ENCODE assay signal across 24 cellular contexts in the genomic region with DNA sequence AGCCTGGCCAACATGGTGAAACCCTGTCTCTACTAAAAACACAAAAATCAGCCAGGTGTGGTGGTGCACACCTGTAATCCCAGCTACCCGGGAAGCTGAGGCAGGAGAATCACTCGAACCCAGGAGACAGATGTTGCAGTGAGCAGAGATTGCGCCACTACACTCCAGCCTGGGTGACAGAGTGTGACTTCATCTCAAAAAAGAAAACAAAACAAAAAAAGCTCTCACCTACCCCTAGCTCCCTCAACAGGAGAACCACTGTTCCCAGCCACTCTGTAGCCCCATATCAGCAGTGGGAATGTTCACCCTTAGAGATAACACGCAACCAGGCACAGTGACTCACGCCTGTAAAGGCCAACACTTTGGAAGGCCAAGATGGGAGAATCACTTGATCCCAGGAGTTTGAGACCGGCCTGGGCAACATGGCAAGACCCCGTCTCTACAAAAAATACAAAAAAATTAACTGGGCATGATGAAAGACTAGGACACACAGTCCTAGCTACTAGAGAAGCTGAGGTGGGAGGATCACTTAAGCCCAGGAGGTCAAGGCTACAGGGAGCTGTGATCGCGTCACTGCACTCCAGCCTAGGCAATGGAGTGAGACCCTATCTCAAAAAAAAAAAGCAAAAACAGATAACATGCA. TPM values are rescaled to one million over a fixed set of nuclear protein-coding genes. Genes with fewer than 3 reads are reported as not detected.
DNase-seq lines count a peak whose midpoint lies in the region; ATAC-seq lines count a peak whose summit lies in the region.
"Had no signal": no experiment of that assay in that cellular context is flagged by ENCODE, and none has a peak within 500 bp of the region (broad histone marks: within the 10 kb centered on the region; RNA-seq: fewer than 3 reads in every experiment).

No MANE protein-coding gene starts in this region.

- no peak overlapping the region for H3K4me2 ChIP-seq in neuronal stem cell (ENCODE audit: insufficient read depth, low read length, poor library complexity, severe bottlenecking)

- no peaks in the 10 kb centered on the region for H3K27me3 Mint-ChIP-seq in activated CD4-positive, alpha-beta T cell treated with anti-CD3 and anti-CD28 coated beads for 36 hours
- no peaks in the 10 kb centered on the region for H3K27me3 Mint-ChIP-seq in IgD-negative memory B cell
- no peaks in the 10 kb centered on the region for H3K27me3 Mint-ChIP-seq in activated naive CD8-positive, alpha-beta T cell treated with anti-CD3 and anti-CD28 coated beads, Interleukin-2, amount 10 ng/mL, durations not matched to agents 7 days and 5 days
- H3K27me3 Mint-ChIP-seq: stimulated activated naive CD8-positive, alpha-beta T cell treated with anti-CD3 and anti-CD28 coated beads, Interleukin-15, amount 100 ng/mL, for 72 hours had no signal

- ATAC-seq in activated CD4-positive, alpha-beta T cell treated with anti-CD3 and anti-CD28 coated beads for 36 hours: no peak
- ATAC-seq in activated naive CD8-positive, alpha-beta T cell treated with anti-CD3 and anti-CD28 coated beads, Interleukin-2, amount 10 ng/mL, durations not matched to agents 7 days and 5 days (ENCODE audit: low read depth): no peak
- no peak for ATAC-seq in HG02571 (IDR thresholded peaks at IDR 0.05; ENCODE audit: unreplicated experiment)
- ATAC-seq: activated CD4-positive, CD25-positive, alpha-beta regulatory T cell treated with anti-CD3 and anti-CD28 coated beads, Interleukin-2, amount 50 U/mL, for 24 hours; sciatic nerve; stimulated activated naive CD8-positive, alpha-beta T cell treated with anti-CD3 and anti-CD28 coated beads, Interleukin-15, amount 100 ng/mL, for 72 hours had no signal

- CTCF ChIA-PET in activated CD4-positive, alpha-beta T cell treated with anti-CD3 and anti-CD28 coated beads for 36 hours (lab: Charles Lee): interaction anchor here (0.7 to 5.8 kb wide), 16 partner anchors 9 to 782 kb away, joined by 3 to 42 read pairs (median 4); no protein-coding TSS in a partner anchor

- no peak for DNase-seq in activated CD4-positive, alpha-beta T cell treated with anti-CD3 and anti-CD28 coated beads for 36 hours
- DNase-seq in activated CD4-positive, alpha-beta T cell treated with anti-CD3 and anti-CD28 coated beads for 1 hour: no peak
- DNase-seq in activated naive CD8-positive, alpha-beta T cell treated with anti-CD3 and anti-CD28 coated beads, Interleukin-2, amount 10 ng/mL, durations not matched to agents 7 days and 5 days: no peak
- no peak for DNase-seq in neuronal stem cell (ENCODE audit: low spot score)
- DNase-seq in GOT3 (lab: John Stamatoyannopoulos, UW): no peak
- no peak for DNase-seq in DMS153 treated with DMSO at 0.1 percent for 48 hours (lab: John Stamatoyannopoulos, UW; ENCODE audit: unreplicated experiment)
- DNase-seq: DMS153; foreskin fibroblast; GF-D8; NCI-H1436 treated with DMSO at 0.1 percent for 48 hours; NCI-H82; ovary; SJCRH30; stimulated activated naive CD8-positive, alpha-beta T cell treated with anti-CD3 and anti-CD28 coated beads, Interleukin-15, amount 100 ng/mL, for 72 hours; T-helper 9 cell had no signal

- no peak overlapping the region for H3K18ac ChIP-seq in neuronal stem cell (ENCODE audit: low read length)

- no peak overlapping the region for H2BK120ac ChIP-seq in neuronal stem cell (ENCODE audit: low read depth, low read length)

- H2AK5ac ChIP-seq in neuronal stem cell (ENCODE audit: low read depth, low read length): no peak overlapping the region

- no peak overlapping the region for H2BK15ac ChIP-seq in neuronal stem cell (ENCODE audit: low read length)

- no peak overlapping the region for H3K4ac ChIP-seq in neuronal stem cell (ENCODE audit: low read length)

- H3K79me1 ChIP-seq in neuronal stem cell (ENCODE audit: low read depth, low read length): peaks cover 8% of the 10 kb centered on the region

- no peak overlapping the region for H3K4me3 ChIP-seq in neuronal stem cell (ENCODE audit: low read length in 2 of 2)
- H3K4me3 ChIP-seq: BLaER1 treated with 17β-estradiol and CSF1 and Interleukin-3, amounts not matched to agents 10 nM and 100 nM; breast epithelium; ovary; SJCRH30 had no signal

- peak overlapping the region; percentile 17 for H4K91ac ChIP-seq in neuronal stem cell (ENCODE audit: low read depth, low read length, poor library complexity)

- H3K27me3 ChIP-seq in neuronal stem cell (ENCODE audit: control insufficient read depth in 3 of 3, insufficient read depth in 3 of 3, low read depth in 1 of 3, low read length in 3 of 3): peaks cover 6 to 33% (median 29%) of the 10 kb centered on the region in 3 experiments
- H3K27me3 ChIP-seq: BLaER1 treated with 17β-estradiol and CSF1 and Interleukin-3, amounts not matched to agents 10 nM and 100 nM; breast epithelium; ovary; SJCRH30 had no signal

- POLR2A ChIA-PET in activated CD4-positive, alpha-beta T cell treated with anti-CD3 and anti-CD28 coated beads for 36 hours (lab: Charles Lee): interaction anchor here (1.1 kb wide), 1 partner anchor 8 kb away, joined by 3 read pairs; no protein-coding TSS in a partner anchor
- POLR2A ChIA-PET in activated naive CD8-positive, alpha-beta T cell treated with anti-CD3 and anti-CD28 coated beads, Interleukin-2, amount 10 ng/mL, durations not matched to agents 7 days and 5 days (lab: Charles Lee): interaction anchor here (1.5 to 14.8 kb wide), 4 partner anchors 8 to 41 kb away, joined by 6 to 380 read pairs (median 26); a partner anchor contains a TSS

- no peak overlapping the region for H3K9ac ChIP-seq in neuronal stem cell (ENCODE audit: low read depth, low read length, poor library complexity)

- intact Hi-C loops in activated CD4-positive, alpha-beta T cell treated with anti-CD3 and anti-CD28 coated beads for 36 hours (cut with DNase I, micrococcal nuclease): loop anchor here in 1 of 2 experiments (2.0 kb wide), 1 partner anchor 15 kb away; no protein-coding TSS in a partner anchor

- H2AFZ ChIP-seq in neuronal stem cell (ENCODE audit: low read length): no peak overlapping the region

- H3K14ac ChIP-seq in neuronal stem cell (ENCODE audit: low read length): no peak overlapping the region

- peaks cover 69% of the 10 kb centered on the region for H3K4me1 Mint-ChIP-seq in activated CD4-positive, alpha-beta T cell treated with anti-CD3 and anti-CD28 coated beads for 36 hours
- peaks cover 24 to 49% (median 47%) of the 10 kb centered on the region in 3 donors for H3K4me1 Mint-ChIP-seq in IgD-negative memory B cell
- peaks cover 52% of the 10 kb centered on the region for H3K4me1 Mint-ChIP-seq in activated naive CD8-positive, alpha-beta T cell treated with anti-CD3 and anti-CD28 coated beads, Interleukin-2, amount 10 ng/mL, durations not matched to agents 7 days and 5 days

- no peak overlapping the region for H2BK12ac ChIP-seq in neuronal stem cell (ENCODE audit: low read length)

- H3K4me3 Mint-ChIP-seq in activated CD4-positive, alpha-beta T cell treated with anti-CD3 and anti-CD28 coated beads for 36 hours: no peak overlapping the region
- H3K4me3 Mint-ChIP-seq in IgD-negative memory B cell: peak overlapping the region in 3 of 4 donors; percentile 20 to 63 (median 28)
- peak overlapping the region; percentile 42 for H3K4me3 Mint-ChIP-seq in activated naive CD8-positive, alpha-beta T cell treated with anti-CD3 and anti-CD28 coated beads, Interleukin-2, amount 10 ng/mL, durations not matched to agents 7 days and 5 days

- H3K9me3 Mint-ChIP-seq in activated CD4-positive, alpha-beta T cell treated with anti-CD3 and anti-CD28 coated beads for 36 hours (ENCODE audit: low read depth): no peaks in the 10 kb centered on the region
- no peaks in the 10 kb centered on the region for H3K9me3 Mint-ChIP-seq in IgD-negative memory B cell
- H3K9me3 Mint-ChIP-seq in activated naive CD8-positive, alpha-beta T cell treated with anti-CD3 and anti-CD28 coated beads, Interleukin-2, amount 10 ng/mL, durations not matched to agents 7 days and 5 days: no peaks in the 10 kb centered on the region
- H3K9me3 Mint-ChIP-seq: stimulated activated naive CD8-positive, alpha-beta T cell treated with anti-CD3 and anti-CD28 coated beads, Interleukin-15, amount 100 ng/mL, for 72 hours had no signal

- no CpG with 5 or more reads among the region's 9 CpGs for WGBS in neuronal stem cell (ENCODE audit: extremely low coverage in 2 of 2, insufficient read length in 2 of 2, insufficient replicate concordance in 1 of 2), 2 donors

- H2BK5ac ChIP-seq in neuronal stem cell (ENCODE audit: low read length): no peak overlapping the region

- H3K36me3 Mint-ChIP-seq in activated CD4-positive, alpha-beta T cell treated with anti-CD3 and anti-CD28 coated beads for 36 hours (ENCODE audit: low read depth): peaks cover 58% of the 10 kb centered on the region
- H3K36me3 Mint-ChIP-seq in IgD-negative memory B cell: peaks cover 9% of the 10 kb centered on the region
- peaks cover 38% of the 10 kb centered on the region for H3K36me3 Mint-ChIP-seq in activated naive CD8-positive, alpha-beta T cell treated with anti-CD3 and anti-CD28 coated beads, Interleukin-2, amount 10 ng/mL, durations not matched to agents 7 days and 5 days

- H3K36me3 ChIP-seq in neuronal stem cell (replicated peaks in 1 of 2; ENCODE audit: control insufficient read depth in 2 of 2, insufficient read depth in 2 of 2, low read length in 2 of 2): no peaks in the 10 kb centered on the region
- H3K36me3 ChIP-seq: breast epithelium, ovary, SJCRH30 had no signal

- H3K27ac Mint-ChIP-seq in activated CD4-positive, alpha-beta T cell treated with anti-CD3 and anti-CD28 coated beads for 36 hours: peak overlapping the region; percentile 63
- peak overlapping the region in 2 of 3 donors; percentile 77 to 78 for H3K27ac Mint-ChIP-seq in IgD-negative memory B cell
- peak overlapping the region; percentile 82 for H3K27ac Mint-ChIP-seq in activated naive CD8-positive, alpha-beta T cell treated with anti-CD3 and anti-CD28 coated beads, Interleukin-2, amount 10 ng/mL, durations not matched to agents 7 days and 5 days

- H3K27ac ChIP-seq in neuronal stem cell (replicated peaks; ENCODE audit: low read length): no peak overlapping the region
- H3K27ac ChIP-seq: breast epithelium, ovary, SJCRH30 had no signal

- H4K8ac ChIP-seq in neuronal stem cell (ENCODE audit: low read depth, low read length): no peak overlapping the region

- peaks cover 0 to 4% of the 10 kb centered on the region in 2 donors for H3K9me3 ChIP-seq in neuronal stem cell (replicated peaks in 1 of 2; ENCODE audit: control insufficient read depth in 2 of 2, insufficient read depth in 1 of 2, low read depth in 1 of 2, low read length in 2 of 2)
- H3K9me3 ChIP-seq: BLaER1 treated with 17β-estradiol and CSF1 and Interleukin-3, amounts not matched to agents 10 nM and 100 nM; breast epithelium; ovary; SJCRH30 had no signal

- no peak overlapping the region for H3K23ac ChIP-seq in neuronal stem cell (ENCODE audit: low read depth, low read length, poor library complexity)

- H3K4me1 ChIP-seq in neuronal stem cell (ENCODE audit: control insufficient read depth in 2 of 2, insufficient read depth in 1 of 2, low read depth in 1 of 2, low read length in 2 of 2): peaks cover 0 to 6% of the 10 kb centered on the region in 2 donors
- H3K4me1 ChIP-seq: SJCRH30 had no signal

RNA-seq across cellular contexts. Expression of a gene that starts 5.4 kb away (rescaled TPM):
- 100 to 1,000 TPM; 123 to 139 TPM for total RNA-seq in activated CD4-positive, alpha-beta T cell treated with anti-CD3 and anti-CD28 coated beads for 36 hours
- 97.5 TPM for polyA plus RNA-seq in IgD-negative memory B cell
- 100 to 1,000 TPM; 336 to 340 TPM for total RNA-seq in activated naive CD8-positive, alpha-beta T cell treated with anti-CD3 and anti-CD28 coated beads, Interleukin-2, amount 10 ng/mL, durations not matched to agents 7 days and 5 days
- 0.08 TPM for polyA plus RNA-seq in neuronal stem cell (2013, experiment 1 of 2)
- polyA plus RNA-seq in neuronal stem cell (2013, experiment 2 of 2): 0.08 TPM
- total RNA-seq: MCF 10A had no signal

RNA-seq across cellular contexts. Expression of a gene that starts 7.4 kb away (rescaled TPM):
- total RNA-seq in activated CD4-positive, alpha-beta T cell treated with anti-CD3 and anti-CD28 coated beads for 36 hours: 100 to 1,000 TPM; 138 to 145 TPM
- polyA plus RNA-seq in IgD-negative memory B cell: 212 TPM
- total RNA-seq in activated naive CD8-positive, alpha-beta T cell treated with anti-CD3 and anti-CD28 coated beads, Interleukin-2, amount 10 ng/mL, durations not matched to agents 7 days and 5 days: 100 to 1,000 TPM; 638 to 646 TPM
- polyA plus RNA-seq in neuronal stem cell (2013, experiment 1 of 2): 18.0 TPM
- 18.2 TPM for polyA plus RNA-seq in neuronal stem cell (2013, experiment 2 of 2)

RNA-seq across cellular contexts. Expression of a gene that starts 10.2 kb away (rescaled TPM):
- not detected for total RNA-seq in activated CD4-positive, alpha-beta T cell treated with anti-CD3 and anti-CD28 coated beads for 36 hours
- polyA plus RNA-seq in IgD-negative memory B cell: not detected
- total RNA-seq in activated naive CD8-positive, alpha-beta T cell treated with anti-CD3 and anti-CD28 coated beads, Interleukin-2, amount 10 ng/mL, durations not matched to agents 7 days and 5 days: not detected
- polyA plus RNA-seq in neuronal stem cell (2013, experiment 1 of 2): not detected
- not detected for polyA plus RNA-seq in neuronal stem cell (2013, experiment 2 of 2)
- total RNA-seq: breast epithelium, MCF 10A, mucosa of gallbladder, SJCRH30 had no signal
- polyA plus RNA-seq: liver had no signal

RNA-seq across cellular contexts. Expression of a gene that starts 32.4 kb away (rescaled TPM):
- 10 to 100 TPM; 79.1 to 89.2 TPM for total RNA-seq in activated CD4-positive, alpha-beta T cell treated with anti-CD3 and anti-CD28 coated beads for 36 hours
- polyA plus RNA-seq in IgD-negative memory B cell: 633 TPM
- 10 to 100 TPM; 43.2 to 50.5 TPM for total RNA-seq in activated naive CD8-positive, alpha-beta T cell treated with anti-CD3 and anti-CD28 coated beads, Interleukin-2, amount 10 ng/mL, durations not matched to agents 7 days and 5 days
- polyA plus RNA-seq in neuronal stem cell (2013, experiment 1 of 2): 16.6 TPM
- 16.6 TPM for polyA plus RNA-seq in neuronal stem cell (2013, experiment 2 of 2)

RNA-seq across cellular contexts. Expression of a gene that starts 50.9 kb away (rescaled TPM):
- total RNA-seq in activated CD4-positive, alpha-beta T cell treated with anti-CD3 and anti-CD28 coated beads for 36 hours: 100 to 1,000 TPM; 157 to 195 TPM
- polyA plus RNA-seq in IgD-negative memory B cell: 7.0 TPM
- total RNA-seq in activated naive CD8-positive, alpha-beta T cell treated with anti-CD3 and anti-CD28 coated beads, Interleukin-2, amount 10 ng/mL, durations not matched to agents 7 days and 5 days: 10 to 100 TPM; 93.1 to 97.8 TPM
- polyA plus RNA-seq in neuronal stem cell (2013, experiment 1 of 2): 38.3 TPM
- polyA plus RNA-seq in neuronal stem cell (2013, experiment 2 of 2): 37.7 TPM

Comparison
In these comparisons a context has a peak if more than half of its experiments do, and no peak if none do; other contexts are left out.
1. RNA of a gene that starts 7.4 kb away (total RNA-seq): 638 to 646 TPM in activated naive CD8-positive, alpha-beta T cell treated with anti-CD3 and anti-CD28 coated beads, Interleukin-2, amount 10 ng/mL, durations not matched to agents 7 days and 5 days; 138 to 145 TPM in activated CD4-positive, alpha-beta T cell treated with anti-CD3 and anti-CD28 coated beads for 36 hours; every median in the first group is over 4 times any median in the second.
2. Peak in every context shown above with its lines, with median percentiles within 50 percentile points of each other: H3K27ac Mint-ChIP-seq.